ENCODE assay signal across 8 cellular contexts in genomic region chr20:47351643-47352331, GRCh38. TPM values are rescaled to one million over a fixed set of nuclear protein-coding genes. Genes with fewer than 3 reads are reported as not detected.
DNase-seq lines count a peak whose midpoint lies in the region; ATAC-seq and TF ChIP-seq lines count a peak whose summit lies in the region.

No MANE protein-coding gene starts in this region.

- ATAC-seq in HG02763 (IDR thresholded peaks at IDR 0.05; ENCODE audit: unreplicated experiment) (no peak), esophagus mucosa (no peak)

- TF ChIP-seq EP300 in SK-N-SH (IDR thresholded peaks at IDR 0.05; ENCODE audit: borderline replicate concordance in 1 of 2, low read depth in 1 of 2, low read length in 1 of 2) = no peak

- peak overlapping the region; percentile 24; the same call in 1 of the 2 replicates for H2AFZ ChIP-seq in SK-N-SH (ENCODE audit: low read depth)

- peaks cover 99% of the 10 kb centered on the region for H3K79me2 ChIP-seq in SK-N-SH (ENCODE audit: insufficient read depth)

- peaks cover 24% of the 10 kb centered on the region for H3F3A ChIP-seq in SK-N-SH (replicated peaks; ENCODE audit: insufficient read depth)

- TF ChIP-seq CTCF in SK-N-SH (IDR thresholded peaks at IDR 0.05) = no peak
- TF ChIP-seq CTCF in fibroblast of villous mesenchyme (IDR thresholded peaks at IDR 0.05; ENCODE audit: insufficient read depth, low read depth, low read length) = no peak

- peaks cover 7 to 15% of the 10 kb centered on the region in 2 experiments for H3K36me3 ChIP-seq in SK-N-SH (replicated peaks in 1 of 2; ENCODE audit: control insufficient read depth in 1 of 2, insufficient read depth in 2 of 2, low read length in 1 of 2)
- H3K36me3 ChIP-seq in skeletal muscle tissue (ENCODE audit: control insufficient read depth in 3 of 3, insufficient read depth in 3 of 3, low read length in 3 of 3) = peaks cover 0 to 3% (median 0%) of the 10 kb centered on the region in 3 donors

- H3K27ac ChIP-seq in SK-N-SH (ENCODE audit: low read depth in 2 of 2, low read length in 1 of 2) (peak overlapping the region; percentile 97 to 100), skeletal muscle tissue (ENCODE audit: low read depth, low read length) (peak overlapping the region; percentile 96)

- peak; percentile 41 to 68 for DNase-seq in NCI-H2081 (lab: John Stamatoyannopoulos, UW)
- DNase-seq in NCI-H2081 treated with DMSO at 0.1 percent for 48 hours (lab: John Stamatoyannopoulos, UW) = no peak
- peak; percentile 27 for DNase-seq in SK-N-SH
- DNase-seq in fibroblast of villous mesenchyme (ENCODE audit: low read depth) = no peak
- no peak for DNase-seq in stimulated activated CD4-positive, alpha-beta T cell treated with anti-CD3 and anti-CD28 coated beads, Interleukin-12 subunit alpha, Interleukin-12 subunit beta, amount 100 ng/mL, for 4 hours

- no peaks in the 10 kb centered on the region for H4K20me1 ChIP-seq in SK-N-SH (ENCODE audit: insufficient read depth)

- no peaks in the 10 kb centered on the region for H3K9me3 ChIP-seq in SK-N-SH
- H3K9me3 ChIP-seq in skeletal muscle tissue (ENCODE audit: control insufficient read depth in 3 of 3, low read length in 3 of 3) = no peaks in the 10 kb centered on the region

- POLR2A ChIA-PET in SK-N-SH (lab: Yijun Ruan, JAX) = interaction anchor here (1.1 to 1.6 kb wide), 2 partner anchors 9 to 10 kb away, joined by 3 to 5 read pairs; no protein-coding TSS in a partner anchor

- H3K27me3 ChIP-seq in SK-N-SH (ENCODE audit: insufficient read depth) = no peaks in the 10 kb centered on the region
- no peaks in the 10 kb centered on the region for H3K27me3 ChIP-seq in skeletal muscle tissue (ENCODE audit: control insufficient read depth in 3 of 3, insufficient read depth in 3 of 3, low read length in 3 of 3)

- H3K4me2 ChIP-seq in SK-N-SH = peak overlapping the region; percentile 79

- H3K9ac ChIP-seq in SK-N-SH (peak overlapping the region; percentile 89), skeletal muscle tissue (ENCODE audit: low read depth in 1 of 3, low read length in 3 of 3) (peak overlapping the region; percentile 62 to 79 (median 79))

- H3K4me3 ChIP-seq in SK-N-SH (ENCODE audit: low read depth in 2 of 2, low read length in 1 of 2) = peak overlapping the region; percentile 19 to 52
- peak overlapping the region; percentile 64 for H3K4me3 ChIP-seq in fibroblast of villous mesenchyme (ENCODE audit: low read depth, low read length)
- H3K4me3 ChIP-seq in skeletal muscle tissue (ENCODE audit: low read length in 3 of 3) = peak overlapping the region; percentile 52 to 62 (median 54)

- CTCF ChIA-PET in SK-N-SH (lab: Yijun Ruan, JAX) = interaction anchor here (1.0 to 13.1 kb wide), 4 partner anchors 30 to 88 kb away, joined by 3 to 99 read pairs (median 39); no protein-coding TSS in a partner anchor

- 31% methylated on average over 10 of the region's 10 CpGs for WGBS in SK-N-SH (ENCODE audit: low lambda C conversion rate)

- no peaks in the 10 kb centered on the region for H3K9me2 ChIP-seq in SK-N-SH

- H3K4me1 ChIP-seq in SK-N-SH (ENCODE audit: control insufficient read depth in 1 of 2, insufficient read depth in 2 of 2, low read depth in 1 of 2, low read length in 1 of 2) = peaks cover 64 to 72% of the 10 kb centered on the region in 2 experiments
- peaks cover 83 to 93% (median 90%) of the 10 kb centered on the region in 3 donors for H3K4me1 ChIP-seq in skeletal muscle tissue (ENCODE audit: control insufficient read depth in 3 of 3, insufficient read depth in 3 of 3, low read length in 3 of 3)

- TF ChIP-seq RAD21 in SK-N-SH (IDR thresholded peaks at IDR 0.05; ENCODE audit: low read length) = no peak

TF ChIP-seq in SK-N-SH, 30 proteins besides CTCF, POLR2A, EP300 and RAD21:
- no peak for TF ChIP-seq NFIC (IDR thresholded peaks at IDR 0.05; ENCODE audit: borderline replicate concordance)
- no peak for TF ChIP-seq USF2 (IDR thresholded peaks at IDR 0.05; ENCODE audit: borderline replicate concordance, low read depth, low read length)
- TF ChIP-seq, protein P1, sequence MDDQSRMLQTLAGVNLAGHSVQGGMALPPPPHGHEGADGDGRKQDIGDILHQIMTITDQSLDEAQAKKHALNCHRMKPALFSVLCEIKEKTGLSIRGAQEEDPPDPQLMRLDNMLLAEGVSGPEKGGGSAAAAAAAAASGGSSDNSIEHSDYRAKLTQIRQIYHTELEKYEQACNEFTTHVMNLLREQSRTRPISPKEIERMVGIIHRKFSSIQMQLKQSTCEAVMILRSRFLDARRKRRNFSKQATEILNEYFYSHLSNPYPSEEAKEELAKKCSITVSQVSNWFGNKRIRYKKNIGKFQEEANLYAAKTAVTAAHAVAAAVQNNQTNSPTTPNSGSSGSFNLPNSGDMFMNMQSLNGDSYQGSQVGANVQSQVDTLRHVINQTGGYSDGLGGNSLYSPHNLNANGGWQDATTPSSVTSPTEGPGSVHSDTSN (IDR thresholded peaks at IDR 0.05) = no peak
- TF ChIP-seq MXI1 (IDR thresholded peaks at IDR 0.05; ENCODE audit: low read depth, low read length) = no peak; the same call in 1 of the 2 replicates
- peak; percentile 90 for TF ChIP-seq YY1 (IDR thresholded peaks at IDR 0.05; ENCODE audit: low read depth)
- no peak for TF ChIP-seq EZH2phosphoT487 (IDR thresholded peaks at IDR 0.05; ENCODE audit: borderline replicate concordance, low read depth)
- peak; percentile 39; the same call in 1 of the 2 replicates for TF ChIP-seq TEAD4 (IDR thresholded peaks at IDR 0.05; ENCODE audit: borderline replicate concordance, insufficient read depth)
- no peak for TF ChIP-seq IRF3 (IDR thresholded peaks at IDR 0.05; ENCODE audit: low read depth, low read length)
- no peak for TF ChIP-seq ELF1 (IDR thresholded peaks at IDR 0.05)
- no peak for TF ChIP-seq NRF1 (IDR thresholded peaks at IDR 0.05; ENCODE audit: low read depth, low read length)
- TF ChIP-seq, protein P2, sequence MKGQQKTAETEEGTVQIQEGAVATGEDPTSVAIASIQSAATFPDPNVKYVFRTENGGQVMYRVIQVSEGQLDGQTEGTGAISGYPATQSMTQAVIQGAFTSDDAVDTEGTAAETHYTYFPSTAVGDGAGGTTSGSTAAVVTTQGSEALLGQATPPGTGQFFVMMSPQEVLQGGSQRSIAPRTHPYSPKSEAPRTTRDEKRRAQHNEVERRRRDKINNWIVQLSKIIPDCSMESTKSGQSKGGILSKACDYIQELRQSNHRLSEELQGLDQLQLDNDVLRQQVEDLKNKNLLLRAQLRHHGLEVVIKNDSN (IDR thresholded peaks at IDR 0.05; ENCODE audit: borderline replicate concordance, low read depth) = no peak
- TF ChIP-seq RCOR1 (IDR thresholded peaks at IDR 0.05; ENCODE audit: low read length) = no peak
- TF ChIP-seq RFX5 (IDR thresholded peaks at IDR 0.05; ENCODE audit: low read length) = peak; percentile 92
- no peak for TF ChIP-seq GABPA (IDR thresholded peaks at IDR 0.05; ENCODE audit: low read depth)

RNA-seq across cellular contexts. Expression of gene ZMYND8, which starts 4.7 kb away (rescaled TPM):
- 20.6 and 25.3 TPM in 2 replicates for polyA plus RNA-seq in SK-N-SH (2012; rRNA removed)
- 19.5 and 20.5 TPM in 2 replicates for polyA plus RNA-seq in SK-N-SH (2012; cell fraction: cytosol; rRNA removed)
- 54.6 and 62.7 TPM in 2 replicates for polyA plus RNA-seq in SK-N-SH (2012; cell fraction: nucleus; rRNA removed)
- total RNA-seq in fibroblast of villous mesenchyme (14.8 and 20.3 TPM in 2 replicates), skeletal muscle tissue (13.6 TPM), esophagus mucosa (27.4 TPM)

Comparison
In these comparisons a context has a peak if more than half of its experiments do, and no peak if none do; other contexts are left out.
1. DNase-seq: peak in NCI-H2081 (2 of 2) and SK-N-SH (single experiment); none in NCI-H2081 treated with DMSO at 0.1 percent for 48 hours (single experiment), fibroblast of villous mesenchyme (single experiment) and stimulated activated CD4-positive, alpha-beta T cell treated with anti-CD3 and anti-CD28 coated beads, Interleukin-12 subunit alpha, Interleukin-12 subunit beta, amount 100 ng/mL, for 4 hours (single experiment).
2. Peak in every context shown above with its lines, with median percentiles within 50 percentile points of each other: H3K4me3 ChIP-seq.